In the genomic region with DNA sequence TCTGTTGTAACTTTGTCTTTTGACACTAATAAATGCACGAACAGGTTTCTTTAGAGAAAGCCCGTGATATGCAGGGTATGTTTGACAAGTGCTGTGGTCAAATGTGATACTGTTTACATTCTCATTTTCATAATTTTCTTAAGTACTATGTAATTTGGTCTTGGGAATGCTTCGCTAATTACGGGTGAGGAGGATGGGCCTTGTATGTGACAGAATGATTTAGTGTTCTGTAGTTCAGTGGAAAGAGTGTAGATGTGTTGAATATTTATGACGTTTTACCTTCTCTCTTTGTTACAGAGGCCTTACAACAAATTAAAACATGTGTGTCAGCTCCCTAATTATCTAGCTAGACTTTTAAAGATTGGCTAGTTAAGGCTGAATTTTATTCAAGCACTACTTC, we compare ENCODE assay signal across 18 cellular contexts. TPM values are rescaled to one million over a fixed set of nuclear protein-coding genes. Genes with fewer than 3 reads are reported as not detected.
DNase-seq lines count a peak whose midpoint lies in the region; ATAC-seq and TF ChIP-seq lines count a peak whose summit lies in the region.
"Had no signal": no experiment of that assay in that cellular context is flagged by ENCODE, and none has a peak within 500 bp of the region (broad histone marks: within the 10 kb centered on the region; RNA-seq: fewer than 3 reads in every experiment).

No MANE protein-coding gene starts in this region.

- H4K91ac ChIP-seq in IMR-90 (ENCODE audit: insufficient read depth, low read depth, low read length), result no peak overlapping the region

- H3K27ac Mint-ChIP-seq in CD4-positive, alpha-beta memory T cell, result peak overlapping the region in 6 of 7 donors; percentile 33 to 71 (median 46)
- H3K27ac Mint-ChIP-seq in memory B cell, result peak overlapping the region; percentile 28

- no peak for TF ChIP-seq CTCF in IMR-90 (conservative IDR thresholded peaks at IDR 0.05; ENCODE audit: low read depth, low read length)

- H3K14ac ChIP-seq in IMR-90 (replicated peaks; ENCODE audit: low read depth, low read length), result 0 out of 2 replicates have a peak overlapping the region, but pooled peaks have one; percentile 61

- in situ Hi-C loops in IMR-90 (cut with MboI; ENCODE audit: low sequenced_read_pairs), result loop anchor here (5.0 kb wide), 2 partner anchors 67 to 212 kb away; no protein-coding TSS in a partner anchor

- no peak overlapping the region for H4K8ac ChIP-seq in IMR-90 (ENCODE audit: low read depth in 2 of 2, low read length in 2 of 2)

- H3K9me1 ChIP-seq in IMR-90 (ENCODE audit: insufficient read depth, low read length), result peaks cover 37% of the 10 kb centered on the region

- no peaks in the 10 kb centered on the region for H3K36me3 ChIP-seq in CD4-positive, alpha-beta memory T cell (ENCODE audit: insufficient read depth, low read length)
- H3K36me3 ChIP-seq in IMR-90 (ENCODE audit: control insufficient read depth, insufficient read depth, low read length), result no peaks in the 10 kb centered on the region

- H3K4me1 Mint-ChIP-seq in CD4-positive, alpha-beta memory T cell, result peaks cover 35 to 51% (median 39%) of the 10 kb centered on the region in 4 donors
- H3K4me1 Mint-ChIP-seq in memory B cell, result peaks cover 11% of the 10 kb centered on the region

- H2AK9ac ChIP-seq in IMR-90 (replicated peaks; ENCODE audit: low read depth, low read length, poor library complexity), result no peak overlapping the region

- peaks cover 42% of the 10 kb centered on the region for H3K4me1 ChIP-seq in CD4-positive, alpha-beta memory T cell (ENCODE audit: insufficient read depth, low read length)
- H3K4me1 ChIP-seq in IMR-90 (ENCODE audit: control insufficient read depth, insufficient read depth, low read length), result peaks cover 46% of the 10 kb centered on the region

- no peaks in the 10 kb centered on the region for H3K36me3 Mint-ChIP-seq in CD4-positive, alpha-beta memory T cell
- H3K36me3 Mint-ChIP-seq in memory B cell, result no peaks in the 10 kb centered on the region
- H3K36me3 Mint-ChIP-seq: CD14-positive monocyte had no signal

- no peak overlapping the region for H3K56ac ChIP-seq in IMR-90 (ENCODE audit: extremely low read depth, insufficient read depth, low read length)

- peak overlapping the region; percentile 35; the same call in 1 of the 2 replicates for H3K4ac ChIP-seq in IMR-90 (ENCODE audit: low read depth, low read length)

- no peaks in the 10 kb centered on the region for H3K27me3 ChIP-seq in CD4-positive, alpha-beta memory T cell (ENCODE audit: insufficient read depth, low read length)
- H3K27me3 ChIP-seq in IMR-90 (ENCODE audit: control insufficient read depth, insufficient read depth, low read length), result no peaks in the 10 kb centered on the region

- TF ChIP-seq RAD21 in IMR-90 (IDR thresholded peaks at IDR 0.05; ENCODE audit: low read length), result no peak

- dilution Hi-C loops in IMR-90 (cut with HindIII; ENCODE audit: low sequenced_read_pairs, unreplicated experiment), result loop anchor here (25.0 kb wide), 1 partner anchor 212 kb away; no protein-coding TSS in a partner anchor

- ATAC-seq in IMR-90 (ENCODE audit: low read depth) (no peak), memory B cell (ENCODE audit: low read depth) (no peak), GM21526 (IDR thresholded peaks at IDR 0.05; ENCODE audit: low FRiP score, unreplicated experiment) (no peak)

- H4K5ac ChIP-seq in IMR-90 (ENCODE audit: low read depth, low read length), result no peak overlapping the region

- H2BK20ac ChIP-seq in IMR-90 (ENCODE audit: low read depth, low read length), result no peak overlapping the region

- H2BK15ac ChIP-seq in IMR-90 (ENCODE audit: low read depth, low read length), result 0 out of 3 replicates have a peak overlapping the region, but pooled peaks have one; percentile 39

- H2AK5ac ChIP-seq in IMR-90 (ENCODE audit: low read depth, low read length), result no peak overlapping the region

- no peak for DNase-seq in CD4-positive, alpha-beta memory T cell
- DNase-seq in IMR-90 (no peak), NCI-H748 (lab: John Stamatoyannopoulos, UW; ENCODE audit: unreplicated experiment) (peak; percentile 71), memory B cell (ENCODE audit: low spot score in 2 of 2) (no peak), pons (ENCODE audit: low spot score) (no peak), 8988T (no peak)
- DNase-seq: HCEC 1CT, NCI-H1048, NCI-H2029, NCI-H2171, NCI-H446 treated with DMSO at 0.1 percent for 48 hours, Right ventricle myocardium superior had no signal

- H3K9ac ChIP-seq in IMR-90 (ENCODE audit: low read depth, low read length), result no peak overlapping the region
- H3K9ac ChIP-seq: KMS-11 had no signal

- H3K18ac ChIP-seq in IMR-90 (ENCODE audit: low read depth, low read length), result no peak overlapping the region

- peak overlapping the region; percentile 33 for H2BK5ac ChIP-seq in IMR-90 (ENCODE audit: low read depth, low read length, poor library complexity, severe bottlenecking)

- H3K9me3 ChIP-seq in CD4-positive, alpha-beta memory T cell (ENCODE audit: control insufficient read depth in 1 of 2, low read length in 2 of 2), result no peaks in the 10 kb centered on the region
- H3K9me3 ChIP-seq in IMR-90 (ENCODE audit: control insufficient read depth, insufficient read depth, low read length), result no peaks in the 10 kb centered on the region

- no peak overlapping the region for H3K27ac ChIP-seq in CD4-positive, alpha-beta memory T cell (ENCODE audit: low read depth, low read length)
- no peak overlapping the region; the same call in 1 of the 2 replicates for H3K27ac ChIP-seq in IMR-90 (ENCODE audit: insufficient read depth, low read length)
- H3K27ac ChIP-seq: KMS-11, SK-N-MC had no signal

- H4K20me1 ChIP-seq in IMR-90 (ENCODE audit: insufficient read depth, low read length), result no peaks in the 10 kb centered on the region

- no TSS peak for BruUV-seq in IMR-90 (replicated peaks; lab: Mats Ljungman, UMichigan)

- H3K4me2 ChIP-seq in IMR-90 (ENCODE audit: low read depth, low read length), result no peak overlapping the region
- H3K4me2 ChIP-seq: KMS-11 had no signal

- no peaks in the 10 kb centered on the region for H3K9me3 Mint-ChIP-seq in CD4-positive, alpha-beta memory T cell
- no peaks in the 10 kb centered on the region for H3K9me3 Mint-ChIP-seq in memory B cell
- H3K9me3 Mint-ChIP-seq: CD14-positive monocyte had no signal

- intact Hi-C loops in CD4-positive, alpha-beta memory T cell (cut with micrococcal nuclease), result loop anchor here (10.0 kb wide), 1 partner anchor 390 kb away; the partner anchor contains the start of gene ATF2
- intact Hi-C loops in IMR-90 (cut with micrococcal nuclease), result loop anchor here (1.0 kb wide), 1 partner anchor 25 kb away; no protein-coding TSS in a partner anchor

- no peaks in the 10 kb centered on the region for H3K27me3 Mint-ChIP-seq in CD4-positive, alpha-beta memory T cell
- peaks cover 9% of the 10 kb centered on the region for H3K27me3 Mint-ChIP-seq in memory B cell

- CTCF ChIA-PET in CD4-positive, alpha-beta memory T cell (lab: Charles Lee; ENCODE audit: partially characterized antibody), result interaction anchor here (0.9 to 7.9 kb wide), 11 partner anchors 8 to 217 kb away, joined by 3 to 70 read pairs (median 5); partner anchors contain the start of gene CHRNA1
- CTCF ChIA-PET in IMR-90 (lab: Yijun Ruan, JAX), result interaction anchor here (1.0 to 1.5 kb wide), 3 partner anchors 20 to 211 kb away, joined by 3 read pairs; no protein-coding TSS in a partner anchor

- peak overlapping the region; percentile 81; the same call in 1 of the 2 replicates for H2BK120ac ChIP-seq in IMR-90 (ENCODE audit: low read depth, low read length)

- TF ChIP-seq POLR2A in IMR-90 (IDR thresholded peaks at IDR 0.05; ENCODE audit: low read depth, low read length), result no peak

- no peak overlapping the region for H2AFZ ChIP-seq in IMR-90 (replicated peaks; ENCODE audit: low read length, poor library complexity)

- H3K79me1 ChIP-seq in IMR-90 (ENCODE audit: low read depth in 1 of 2, low read length in 2 of 2), result peaks cover 0 to 13% of the 10 kb centered on the region in 2 experiments; a peak in 2 of 4 replicates

- H3K4me3 Mint-ChIP-seq in CD4-positive, alpha-beta memory T cell, result no peak overlapping the region
- no peak overlapping the region for H3K4me3 Mint-ChIP-seq in memory B cell
- H3K4me3 Mint-ChIP-seq: CD14-positive monocyte had no signal

- WGBS in IMR-90 (ENCODE audit: extremely low coverage in 2 of 2, insufficient read length in 1 of 2), 2 experiments, result no CpG with 5 or more reads among the region's 5 CpGs

- POLR2A ChIA-PET in CD4-positive, alpha-beta memory T cell (lab: Charles Lee; ENCODE audit: partially characterized antibody), result no interaction called here
- POLR2A ChIA-PET in IMR-90 (lab: Charles Lee; ENCODE audit: unreplicated experiment), result interaction anchor here (1.5 kb wide), 1 partner anchor 13 kb away, joined by 6 read pairs; no protein-coding TSS in a partner anchor

- H3K4me3 ChIP-seq in CD4-positive, alpha-beta memory T cell (ENCODE audit: low read length in 2 of 2), result no peak overlapping the region
- no peak overlapping the region for H3K4me3 ChIP-seq in IMR-90 (ENCODE audit: insufficient read depth, low read depth, low read length)
- H3K4me3 ChIP-seq: SK-N-MC had no signal

- H3K23ac ChIP-seq in IMR-90 (ENCODE audit: low read depth, low read length), result no peak overlapping the region

TF ChIP-seq in IMR-90, 13 proteins besides CTCF, POLR2A, EP300 and RAD21 (continues in another document):
- TF ChIP-seq MAFK (IDR thresholded peaks at IDR 0.05; ENCODE audit: low read depth, low read length) (no peak), BHLHE40 (IDR thresholded peaks at IDR 0.05; ENCODE audit: low read depth, low read length) (no peak), FOS (IDR thresholded peaks at IDR 0.05; ENCODE audit: low read depth, low read length) (no peak), CHD1 (IDR thresholded peaks at IDR 0.05; ENCODE audit: low read depth, low read length) (no peak), MAZ (IDR thresholded peaks at IDR 0.05; ENCODE audit: borderline replicate concordance, low read depth, low read length) (no peak), NFE2L2 (IDR thresholded peaks at IDR 0.05; ENCODE audit: low read depth, low read length) (no peak)
- TF ChIP-seq, protein P1, sequence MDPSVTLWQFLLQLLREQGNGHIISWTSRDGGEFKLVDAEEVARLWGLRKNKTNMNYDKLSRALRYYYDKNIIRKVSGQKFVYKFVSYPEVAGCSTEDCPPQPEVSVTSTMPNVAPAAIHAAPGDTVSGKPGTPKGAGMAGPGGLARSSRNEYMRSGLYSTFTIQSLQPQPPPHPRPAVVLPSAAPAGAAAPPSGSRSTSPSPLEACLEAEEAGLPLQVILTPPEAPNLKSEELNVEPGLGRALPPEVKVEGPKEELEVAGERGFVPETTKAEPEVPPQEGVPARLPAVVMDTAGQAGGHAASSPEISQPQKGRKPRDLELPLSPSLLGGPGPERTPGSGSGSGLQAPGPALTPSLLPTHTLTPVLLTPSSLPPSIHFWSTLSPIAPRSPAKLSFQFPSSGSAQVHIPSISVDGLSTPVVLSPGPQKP (IDR thresholded peaks at IDR 0.05; ENCODE audit: borderline replicate concordance, low read depth, low read length), result no peak

RNA-seq across cellular contexts. Expression of gene CHRNA1, which starts 10.6 kb away (rescaled TPM):
- total RNA-seq in CD4-positive, alpha-beta memory T cell, result not detected
- 1 to 10 TPM in 1 of 2 donors, under 1 TPM in 1; 0.26 to 1.8 TPM for polyA plus RNA-seq in CD4-positive, alpha-beta memory T cell
- 0.56 and 0.90 TPM in 2 replicates for total RNA-seq in IMR-90 (2012; rRNA removed)
- polyA plus RNA-seq in IMR-90 (2012; rRNA removed), result 0.75 and 1.2 TPM in 2 replicates
- 0.66 and 1.2 TPM in 2 replicates for polyA plus RNA-seq in IMR-90 (2012; cell fraction: cytosol; rRNA removed)
- 0.76 and 1.5 TPM in 2 replicates for polyA plus RNA-seq in IMR-90 (2012; cell fraction: nucleus; rRNA removed; ENCODE audit: low replicate concordance)
- total RNA-seq: A673, MCF 10A, Right ventricle myocardium superior had no signal
- polyA plus RNA-seq: CD14-positive monocyte had no signal
